In the genomic region with DNA sequence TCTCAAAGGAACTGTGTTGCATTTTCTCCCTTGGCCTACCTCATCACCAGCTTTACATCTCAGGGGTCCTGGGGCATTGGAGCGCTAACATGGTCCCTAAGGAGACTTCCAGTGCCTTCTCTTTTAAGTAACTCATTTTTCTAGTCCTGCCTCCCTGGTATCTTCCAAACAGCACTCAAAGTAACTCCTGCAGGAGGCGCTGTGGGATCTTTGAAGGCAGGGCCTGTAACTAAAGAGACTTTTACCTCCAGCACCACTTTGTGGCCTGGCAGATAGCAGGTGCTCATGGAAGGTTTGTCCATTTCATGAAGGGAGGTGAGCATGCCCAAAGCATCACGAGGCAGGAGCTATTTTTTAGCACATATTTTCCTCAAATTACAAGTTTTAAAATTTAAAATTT, we compare ENCODE assay signal across 9 cellular contexts.
DNase-seq lines count a peak whose midpoint lies in the region; ATAC-seq and TF ChIP-seq lines count a peak whose summit lies in the region.
"Had no signal": no experiment of that assay in that cellular context is flagged by ENCODE, and none has a peak within 500 bp of the region (broad histone marks: within the 10 kb centered on the region; RNA-seq: fewer than 3 reads in every experiment).

No MANE protein-coding gene starts in this region.

- H3K36me3 ChIP-seq in Peyer's patch, result no peaks in the 10 kb centered on the region

- ATAC-seq in GM21576 (IDR thresholded peaks at IDR 0.05; ENCODE audit: unreplicated experiment), result no peak

- H3K27ac ChIP-seq in Peyer's patch, result no peak overlapping the region
- H3K27ac ChIP-seq: SK-N-MC had no signal

- no peaks in the 10 kb centered on the region for H3K4me1 Mint-ChIP-seq in HFFc6 (ENCODE audit: low read depth)

- H3K4me3 Mint-ChIP-seq in HFFc6, result no peak overlapping the region

- H3K27ac Mint-ChIP-seq in HFFc6, result no peak overlapping the region

- no peak for TF ChIP-seq POLR2A in Peyer's patch (IDR thresholded peaks at IDR 0.05)

- no peaks in the 10 kb centered on the region for H3K4me1 ChIP-seq in Peyer's patch

- H3K9me3 ChIP-seq in Peyer's patch, result no peaks in the 10 kb centered on the region

- no peak overlapping the region for H3K4me3 ChIP-seq in Peyer's patch
- H3K4me3 ChIP-seq: SK-N-MC had no signal

- no peaks in the 10 kb centered on the region for H3K27me3 ChIP-seq in Peyer's patch

- TF ChIP-seq CTCF in HFFc6 (IDR thresholded peaks at IDR 0.05) (peak; percentile 29; the same call in 1 of the 2 replicates), Peyer's patch (IDR thresholded peaks at IDR 0.05) (peak in 4 of 6 experiments; percentile 25 to 82 (median 73))

- H3K9me3 Mint-ChIP-seq in HFFc6, result peaks cover 46% of the 10 kb centered on the region

- H3K27me3 Mint-ChIP-seq in HFFc6 (ENCODE audit: insufficient read depth), result no peaks in the 10 kb centered on the region; the same call in 1 of the 2 replicates

- DNase-seq in DMS 273 (lab: John Stamatoyannopoulos, UW; ENCODE audit: unreplicated experiment), result peak; percentile 69
- no peak for DNase-seq in DMS 273 treated with DMSO at 0.1 percent for 48 hours (lab: John Stamatoyannopoulos, UW)
- DNase-seq in HFFc6, result no peak
- peak in 2 of 3 donors; percentile 67 to 85 for DNase-seq in Peyer's patch
- DNase-seq in ecto neural progenitor cell (ENCODE audit: low spot score), result peak; percentile 71
- DNase-seq in stimulated activated CD4-positive, alpha-beta T cell treated with anti-CD3 and anti-CD28 coated beads, Interleukin-12 subunit alpha, Interleukin-12 subunit beta, amount 100 ng/mL, for 4 hours, result peak; percentile 10
- no peak for DNase-seq in superior temporal gyrus (ENCODE audit: extremely low spot score)

- no peaks in the 10 kb centered on the region; the same call in 1 of the 2 replicates for H3K36me3 Mint-ChIP-seq in HFFc6 (ENCODE audit: low read depth)

Comparison
In these comparisons a context has a peak if more than half of its experiments do, and no peak if none do; other contexts are left out.
1. DNase-seq: peak in DMS 273 (single experiment), Peyer's patch (2 of 3), ecto neural progenitor cell (single experiment) and stimulated activated CD4-positive, alpha-beta T cell treated with anti-CD3 and anti-CD28 coated beads, Interleukin-12 subunit alpha, Interleukin-12 subunit beta, amount 100 ng/mL, for 4 hours (single experiment); none in DMS 273 treated with DMSO at 0.1 percent for 48 hours (single experiment), HFFc6 (single experiment) and superior temporal gyrus (single experiment).